In genomic region chr2:223744580-223744979, GRCh38 we compare ENCODE assay signal across 26 cellular contexts.
DNase-seq lines count a peak whose midpoint lies in the region; ATAC-seq and TF ChIP-seq lines count a peak whose summit lies in the region.
"Had no signal": no experiment of that assay in that cellular context is flagged by ENCODE, and none has a peak within 500 bp of the region (broad histone marks: within the 10 kb centered on the region; RNA-seq: fewer than 3 reads in every experiment).

No MANE protein-coding gene starts in this region.

- ATAC-seq in GM21737 (IDR thresholded peaks at IDR 0.05; ENCODE audit: unreplicated experiment) (no peak), GM21717 (IDR thresholded peaks at IDR 0.05; ENCODE audit: unreplicated experiment) (no peak)
- ATAC-seq: gastroesophageal sphincter, PC-3 had no signal

- peak; percentile 33 for DNase-seq in AG08396 (ENCODE audit: low spot score)
- peak; percentile 95 for DNase-seq in NCI-H226
- DNase-seq in fibroblast of pulmonary artery (ENCODE audit: low read depth): peak; percentile 91
- DNase-seq in mesothelial cell of epicardium (ENCODE audit: low spot score in 2 of 2, unreplicated experiment in 2 of 2): no peak
- no peak for DNase-seq in NCI-H2227 (lab: John Stamatoyannopoulos, UW; ENCODE audit: unreplicated experiment)
- no peak for DNase-seq in germinal center (ENCODE audit: low spot score)
- DNase-seq: ACHN; activated CD8-positive, alpha-beta memory T cell treated with anti-CD3 and anti-CD28 coated beads, Interleukin-2, amount 50 U/mL, for 4 hours; activated naive CD8-positive, alpha-beta T cell treated with anti-CD3 and anti-CD28 coated beads, Interleukin-2, amount 10 ng/mL, durations not matched to agents 7 days and 5 days; caudate nucleus; DMS 273 treated with DMSO at 0.1 percent for 48 hours; GF-D8; MG63; NCI-H146; NCI-H82; PC-3; SIG-M5; stimulated activated CD4-positive, alpha-beta T cell treated with anti-CD3 and anti-CD28 coated beads, Interleukin-12 subunit alpha, Interleukin-12 subunit beta, amount 100 ng/mL, for 4 hours; uterus had no signal

- H3K27me3 Mint-ChIP-seq in mesothelial cell of epicardium (ENCODE audit: low read depth): no peaks in the 10 kb centered on the region
- H3K27me3 Mint-ChIP-seq: IgD-negative memory B cell had no signal

- no peak for TF ChIP-seq CTCF in fibroblast of pulmonary artery (IDR thresholded peaks at IDR 0.05; ENCODE audit: low read length, missing control alignments)
- no peak for TF ChIP-seq CTCF in mesothelial cell of epicardium (IDR thresholded peaks at IDR 0.05; ENCODE audit: unreplicated experiment)

- H3K9me3 Mint-ChIP-seq in mesothelial cell of epicardium: no peaks in the 10 kb centered on the region
- H3K9me3 Mint-ChIP-seq: activated naive CD8-positive, alpha-beta T cell treated with anti-CD3 and anti-CD28 coated beads, Interleukin-2, amount 10 ng/mL, durations not matched to agents 7 days and 5 days; activated T-helper 2 cell treated with anti-CD3 and anti-CD28 coated beads, Interferon-gamma antibody, Interleukin-2, Interleukin-4, amounts not matched to agents 10 μg/mL and 5 μg/mL and 100 μg/mL, durations not matched to agents 14 hours and 24 hours and 36 hours; T-helper 1 cell treated with Interleukin-12 subunit alpha and Interleukin-12 subunit beta and Interleukin-4 antibody, amounts not matched to agents 30 μg/mL and 1 μg/mL, for 36 hours had no signal

- H3K4me3 Mint-ChIP-seq in mesothelial cell of epicardium: no peak overlapping the region
- H3K4me3 Mint-ChIP-seq: activated naive CD8-positive, alpha-beta T cell treated with anti-CD3 and anti-CD28 coated beads, Interleukin-2, amount 10 ng/mL, durations not matched to agents 7 days and 5 days; CD14-positive monocyte; IgD-negative memory B cell; T-helper 1 cell treated with Interleukin-12 subunit alpha and Interleukin-12 subunit beta and Interleukin-4 antibody, amounts not matched to agents 30 μg/mL and 1 μg/mL, for 36 hours had no signal

- no peak overlapping the region for H3K4me3 ChIP-seq in fibroblast of pulmonary artery (replicated peaks; ENCODE audit: low read depth, low read length)
- H3K4me3 ChIP-seq: gastroesophageal sphincter, MG63, uterus had no signal

- H3K36me3 Mint-ChIP-seq in mesothelial cell of epicardium: no peaks in the 10 kb centered on the region
- H3K36me3 Mint-ChIP-seq: activated naive CD8-positive, alpha-beta T cell treated with anti-CD3 and anti-CD28 coated beads, Interleukin-2, amount 10 ng/mL, durations not matched to agents 7 days and 5 days; CD14-positive monocyte; IgD-negative memory B cell had no signal

- H3K27ac Mint-ChIP-seq in mesothelial cell of epicardium: peak overlapping the region; percentile 96
- H3K27ac Mint-ChIP-seq: activated naive CD8-positive, alpha-beta T cell treated with anti-CD3 and anti-CD28 coated beads, Interleukin-2, amount 10 ng/mL, durations not matched to agents 7 days and 5 days; activated T-helper 2 cell treated with anti-CD3 and anti-CD28 coated beads, Interferon-gamma antibody, Interleukin-2, Interleukin-4, amounts not matched to agents 10 μg/mL and 5 μg/mL and 100 μg/mL, durations not matched to agents 14 hours and 24 hours and 36 hours; CD14-positive monocyte; T-helper 1 cell treated with Interleukin-12 subunit alpha and Interleukin-12 subunit beta and Interleukin-4 antibody, amounts not matched to agents 30 μg/mL and 1 μg/mL, for 36 hours had no signal

- peaks cover 56% of the 10 kb centered on the region for H3K4me1 Mint-ChIP-seq in mesothelial cell of epicardium
- H3K4me1 Mint-ChIP-seq: activated naive CD8-positive, alpha-beta T cell treated with anti-CD3 and anti-CD28 coated beads, Interleukin-2, amount 10 ng/mL, durations not matched to agents 7 days and 5 days; CD14-positive monocyte had no signal

Comparison
In these comparisons a context has a peak if more than half of its experiments do, and no peak if none do; other contexts are left out.
1. DNase-seq: peak in AG08396 (single experiment), NCI-H226 (single experiment) and fibroblast of pulmonary artery (single experiment); none in mesothelial cell of epicardium (0 of 2), NCI-H2227 (single experiment) and germinal center (single experiment).